Comparison of ENCODE assay signal across 9 cellular contexts in genomic region chr4:109912706-109913621, GRCh38. TPM values are rescaled to one million over a fixed set of nuclear protein-coding genes. Genes with fewer than 3 reads are reported as not detected.
DNase-seq lines count a peak whose midpoint lies in the region; ATAC-seq lines count a peak whose summit lies in the region.
"Had no signal": no experiment of that assay in that cellular context is flagged by ENCODE, and none has a peak within 500 bp of the region (broad histone marks: within the 10 kb centered on the region; RNA-seq: fewer than 3 reads in every experiment).

EGF (plus strand) TSS chr4:109912883; CDS start chr4:109913336, 453 bp downstream.

- no peaks in the 10 kb centered on the region for H3K27me3 ChIP-seq in neuron (ENCODE audit: insufficient read depth, low read length)

- ATAC-seq in activated CD4-positive, CD25-positive, alpha-beta regulatory T cell treated with anti-CD3 and anti-CD28 coated beads, Interleukin-2, amount 50 U/mL, for 24 hours: no peak

- H3K4me3 ChIP-seq in neuron (ENCODE audit: low read length): no peak within 1 kb of the TSS

- H3K4me1 ChIP-seq in neuron (ENCODE audit: insufficient read depth, low read length): peaks cover 28% of the 10 kb centered on the region

- peak within 1 kb of the TSS; percentile 66 for H2AFZ ChIP-seq in neuron (ENCODE audit: low read depth, low read length)

- H3K36me3 ChIP-seq in neuron (ENCODE audit: insufficient read depth, low read length): no peaks in the 10 kb centered on the region

- peak; percentile 46 for DNase-seq in EL
- peak; percentile 49 for DNase-seq in NCI-H460 (ENCODE audit: extremely low read depth, low read depth)
- peak; percentile 47 for DNase-seq in fibroblast of peridontal ligament (ENCODE audit: extremely low read depth)
- no peak for DNase-seq in NCI-H128 (lab: John Stamatoyannopoulos, UW; ENCODE audit: unreplicated experiment)
- no peak for DNase-seq in NCI-H1105 (lab: John Stamatoyannopoulos, UW)
- DNase-seq in DMS153 (lab: John Stamatoyannopoulos, UW): no peak
- DNase-seq: activated CD4-positive, alpha-beta T cell treated with anti-CD3 and anti-CD28 coated beads, Interleukin-2, amount 10 ng/mL, durations not matched to agents 7 days and 5 days had no signal

- H3K9me3 ChIP-seq in neuron (ENCODE audit: low read length): no peaks in the 10 kb centered on the region

RNA-seq across cellular contexts. Expression of gene EGF, which starts in this region (rescaled TPM):
- total RNA-seq in NCI-H460 (2014; rRNA removed; shearing (Covaris generic)): 13.6 and 15.6 TPM in 2 replicates
- 17.1 and 23.3 TPM in 2 replicates for polyA plus RNA-seq in NCI-H460 (2014; cell fraction: nucleus; rRNA removed)
- total RNA-seq: activated CD4-positive, alpha-beta T cell treated with anti-CD3 and anti-CD28 coated beads, Interleukin-2, amount 10 ng/mL, durations not matched to agents 7 days and 5 days had no signal

Comparison
In these comparisons a context has a peak if more than half of its experiments do, and no peak if none do; other contexts are left out.
1. DNase-seq: peak in EL (single experiment), NCI-H460 (single experiment) and fibroblast of peridontal ligament (single experiment); none in NCI-H128 (single experiment), NCI-H1105 (single experiment) and DMS153 (single experiment).